25 cellular contexts compared by ENCODE assay signal in genomic region chr17:80869476-80869875, GRCh38.
A peak's percentile ranks its signal among the peaks of the same experiment; 100 is the strongest.
DNase-seq lines count a peak whose midpoint lies in the region; ATAC-seq, FAIRE-seq and TF ChIP-seq lines count a peak whose summit lies in the region.
"Had no signal": no experiment of that assay in that cellular context is flagged by ENCODE, and none has a peak within 500 bp of the region (broad histone marks: within the 10 kb centered on the region; RNA-seq: fewer than 3 reads in every experiment).

No MANE protein-coding gene starts in this region.

- no peaks in the 10 kb centered on the region for H3K27me3 ChIP-seq in CD4-positive, CD25-positive, alpha-beta regulatory T cell (ENCODE audit: control insufficient read depth, insufficient read depth, low read length)
- H3K27me3 ChIP-seq: adrenal gland had no signal

- peaks cover under 1% of the 10 kb centered on the region for H3K9me3 Mint-ChIP-seq in activated CD4-positive, alpha-beta T cell treated with anti-CD3 and anti-CD28 coated beads for 36 hours (ENCODE audit: low read depth)
- no peaks in the 10 kb centered on the region for H3K9me3 Mint-ChIP-seq in CD4-positive, CD25-positive, alpha-beta regulatory T cell
- peaks cover under 1% of the 10 kb centered on the region for H3K9me3 Mint-ChIP-seq in activated T-helper 1 cell treated with anti-CD3 and anti-CD28 coated beads, Interleukin-12 subunit alpha, Interleukin-12 subunit beta, Interleukin-2, Interleukin-4 antibody, amounts not matched to agents 30 ng/mL and 10 ng/mL and 1 ng/mL, durations not matched to agents 14 hours and 24 hours and 36 hours
- H3K9me3 Mint-ChIP-seq: endodermal cell, HFFc6, memory B cell, type B pancreatic cell had no signal

- no peak overlapping the region for H3K27ac ChIP-seq in CD4-positive, CD25-positive, alpha-beta regulatory T cell (ENCODE audit: insufficient read depth, low read length, poor library complexity, severe bottlenecking)
- H3K27ac ChIP-seq in kidney (ENCODE audit: low read depth in 2 of 2, low read length in 2 of 2) = no peak overlapping the region
- H3K27ac ChIP-seq: adrenal gland had no signal

- H3K9me3 ChIP-seq in CD4-positive, CD25-positive, alpha-beta regulatory T cell (ENCODE audit: control insufficient read depth in 2 of 2, low read length in 2 of 2) = no peaks in the 10 kb centered on the region
- no peaks in the 10 kb centered on the region for H3K9me3 ChIP-seq in kidney (ENCODE audit: control insufficient read depth in 1 of 2, low read length in 2 of 2)
- H3K9me3 ChIP-seq: adrenal gland had no signal

- H3K36me3 Mint-ChIP-seq in activated CD4-positive, alpha-beta T cell treated with anti-CD3 and anti-CD28 coated beads for 36 hours (ENCODE audit: low read depth) = peaks cover 21% of the 10 kb centered on the region
- peaks cover 10% of the 10 kb centered on the region for H3K36me3 Mint-ChIP-seq in CD4-positive, CD25-positive, alpha-beta regulatory T cell
- H3K36me3 Mint-ChIP-seq in activated T-helper 1 cell treated with anti-CD3 and anti-CD28 coated beads, Interleukin-12 subunit alpha, Interleukin-12 subunit beta, Interleukin-2, Interleukin-4 antibody, amounts not matched to agents 30 ng/mL and 10 ng/mL and 1 ng/mL, durations not matched to agents 14 hours and 24 hours and 36 hours (ENCODE audit: low read depth) = peaks cover 49% of the 10 kb centered on the region

- no peaks in the 10 kb centered on the region for H3K36me3 ChIP-seq in CD4-positive, CD25-positive, alpha-beta regulatory T cell (ENCODE audit: control insufficient read depth, insufficient read depth, low read length)
- H3K36me3 ChIP-seq in kidney (ENCODE audit: control insufficient read depth in 1 of 2, insufficient read depth in 2 of 2, low read length in 2 of 2) = no peaks in the 10 kb centered on the region
- H3K36me3 ChIP-seq: adrenal gland had no signal

- H3K27me3 Mint-ChIP-seq in activated CD4-positive, alpha-beta T cell treated with anti-CD3 and anti-CD28 coated beads for 36 hours = no peaks in the 10 kb centered on the region
- H3K27me3 Mint-ChIP-seq in CD4-positive, CD25-positive, alpha-beta regulatory T cell = no peaks in the 10 kb centered on the region
- no peaks in the 10 kb centered on the region for H3K27me3 Mint-ChIP-seq in activated T-helper 1 cell treated with anti-CD3 and anti-CD28 coated beads, Interleukin-12 subunit alpha, Interleukin-12 subunit beta, Interleukin-2, Interleukin-4 antibody, amounts not matched to agents 30 ng/mL and 10 ng/mL and 1 ng/mL, durations not matched to agents 14 hours and 24 hours and 36 hours (ENCODE audit: insufficient read depth)
- H3K27me3 Mint-ChIP-seq: B cell, memory B cell, type B pancreatic cell had no signal

- POLR2A ChIA-PET in activated CD4-positive, alpha-beta T cell treated with anti-CD3 and anti-CD28 coated beads for 36 hours (lab: Charles Lee) = no interaction called here

- no peak for TF ChIP-seq CTCF in kidney (IDR thresholded peaks at IDR 0.05; ENCODE audit: borderline replicate concordance, extremely low read depth, insufficient read depth)

- no peak overlapping the region for H3K4me3 Mint-ChIP-seq in activated CD4-positive, alpha-beta T cell treated with anti-CD3 and anti-CD28 coated beads for 36 hours
- H3K4me3 Mint-ChIP-seq in CD4-positive, CD25-positive, alpha-beta regulatory T cell = no peak overlapping the region
- H3K4me3 Mint-ChIP-seq in activated T-helper 1 cell treated with anti-CD3 and anti-CD28 coated beads, Interleukin-12 subunit alpha, Interleukin-12 subunit beta, Interleukin-2, Interleukin-4 antibody, amounts not matched to agents 30 ng/mL and 10 ng/mL and 1 ng/mL, durations not matched to agents 14 hours and 24 hours and 36 hours = peak overlapping the region; percentile 5
- H3K4me3 Mint-ChIP-seq: B cell, endodermal cell, HFFc6, memory B cell, type B pancreatic cell had no signal

- H3K27ac Mint-ChIP-seq in activated CD4-positive, alpha-beta T cell treated with anti-CD3 and anti-CD28 coated beads for 36 hours = peak overlapping the region; percentile 75
- peak overlapping the region in 2 of 3 donors; percentile 36 to 77 for H3K27ac Mint-ChIP-seq in CD4-positive, CD25-positive, alpha-beta regulatory T cell
- H3K27ac Mint-ChIP-seq in activated T-helper 1 cell treated with anti-CD3 and anti-CD28 coated beads, Interleukin-12 subunit alpha, Interleukin-12 subunit beta, Interleukin-2, Interleukin-4 antibody, amounts not matched to agents 30 ng/mL and 10 ng/mL and 1 ng/mL, durations not matched to agents 14 hours and 24 hours and 36 hours = peak overlapping the region; percentile 88
- H3K27ac Mint-ChIP-seq: B cell, endodermal cell, HFFc6, memory B cell, type B pancreatic cell had no signal

- no peak for ATAC-seq in activated CD4-positive, alpha-beta T cell treated with anti-CD3 and anti-CD28 coated beads for 36 hours
- no peak for ATAC-seq in CD4-positive, CD25-positive, alpha-beta regulatory T cell (ENCODE audit: low read depth in 2 of 2)
- ATAC-seq in activated CD4-positive, CD25-positive, alpha-beta regulatory T cell treated with anti-CD3 and anti-CD28 coated beads, Interleukin-2, amount 50 U/mL, for 24 hours = no peak
- ATAC-seq: GM12878, left cardiac atrium had no signal

- CTCF ChIA-PET in activated CD4-positive, alpha-beta T cell treated with anti-CD3 and anti-CD28 coated beads for 36 hours (lab: Charles Lee) = interaction anchor here (0.6 to 1.5 kb wide), 3 partner anchors 10 to 32 kb away, joined by 3 to 6 read pairs (median 4); no protein-coding TSS in a partner anchor

- no peak overlapping the region for H3K4me3 ChIP-seq in CD4-positive, CD25-positive, alpha-beta regulatory T cell (ENCODE audit: low read depth, low read length)
- no peak overlapping the region for H3K4me3 ChIP-seq in kidney (ENCODE audit: low read length in 2 of 2)
- H3K4me3 ChIP-seq: adrenal gland, GM12878 had no signal

- peaks cover 27% of the 10 kb centered on the region for H3K4me1 ChIP-seq in CD4-positive, CD25-positive, alpha-beta regulatory T cell (ENCODE audit: control insufficient read depth, insufficient read depth, low read length, poor library complexity, severe bottlenecking)
- H3K4me1 ChIP-seq in kidney (ENCODE audit: control insufficient read depth in 1 of 2, insufficient read depth in 1 of 2, low read depth in 1 of 2, low read length in 2 of 2) = no peaks in the 10 kb centered on the region

- intact Hi-C loops in activated CD4-positive, alpha-beta T cell treated with anti-CD3 and anti-CD28 coated beads for 36 hours (cut with DNase I, micrococcal nuclease) = no loop called here
- intact Hi-C loops in activated T-helper 1 cell treated with anti-CD3 and anti-CD28 coated beads, Interleukin-12 subunit alpha, Interleukin-12 subunit beta, Interleukin-2, Interleukin-4 antibody, amounts not matched to agents 30 ng/mL and 10 ng/mL and 1 ng/mL, durations not matched to agents 14 hours and 24 hours and 36 hours (cut with micrococcal nuclease) = loop anchor here (5.0 kb wide), 1 partner anchor 113 kb away; no protein-coding TSS in a partner anchor
- intact Hi-C loops in kidney (cut with DNase I) = no loop called here

- H3K9ac ChIP-seq in kidney (ENCODE audit: low read length in 2 of 2) = no peak overlapping the region

- DNase-seq in activated CD4-positive, alpha-beta T cell treated with anti-CD3 and anti-CD28 coated beads for 36 hours = no peak
- DNase-seq in activated CD4-positive, alpha-beta T cell treated with anti-CD3 and anti-CD28 coated beads for 48 hours = no peak
- no peak for DNase-seq in CD4-positive, CD25-positive, alpha-beta regulatory T cell
- no peak for DNase-seq in activated T-helper 1 cell treated with anti-CD3 and anti-CD28 coated beads, Interleukin-12 subunit alpha, Interleukin-12 subunit beta, Interleukin-2, Interleukin-4 antibody, amounts not matched to agents 30 ng/mL and 10 ng/mL and 1 ng/mL, durations not matched to agents 14 hours and 24 hours and 36 hours (ENCODE audit: low spot score)
- DNase-seq in kidney = peak; percentile 24
- no peak for DNase-seq in erythroblast (lab: John Stamatoyannopoulos, UW)
- DNase-seq in effector CD4-positive, alpha-beta T cell = no peak
- DNase-seq: adrenal gland, COR-L47, DND-41, endodermal cell, HFFc6, NCI-H1092, NCI-H1930, NCI-H2227 treated with DMSO at 0.1 percent for 48 hours, NCI-H774, nucleus accumbens, retina had no signal

- FAIRE-seq in kidney (lab: Jason Lieb, UNC) = no peak
- FAIRE-seq: colon, GM12878 had no signal

- peaks cover 86% of the 10 kb centered on the region for H3K4me1 Mint-ChIP-seq in activated CD4-positive, alpha-beta T cell treated with anti-CD3 and anti-CD28 coated beads for 36 hours
- H3K4me1 Mint-ChIP-seq in CD4-positive, CD25-positive, alpha-beta regulatory T cell = peaks cover 24 to 54% (median 28%) of the 10 kb centered on the region in 4 donors
- H3K4me1 Mint-ChIP-seq in activated T-helper 1 cell treated with anti-CD3 and anti-CD28 coated beads, Interleukin-12 subunit alpha, Interleukin-12 subunit beta, Interleukin-2, Interleukin-4 antibody, amounts not matched to agents 30 ng/mL and 10 ng/mL and 1 ng/mL, durations not matched to agents 14 hours and 24 hours and 36 hours (ENCODE audit: low read depth) = peaks cover 84% of the 10 kb centered on the region

- no peak for TF ChIP-seq POLR2A in erythroblast (IDR thresholded peaks at IDR 0.05; ENCODE audit: low read length)
